8 cellular contexts compared by ENCODE assay signal in genomic region chr2:215435261-215435808, GRCh38. TPM values are rescaled to one million over a fixed set of nuclear protein-coding genes. Genes with fewer than 3 reads are reported as not detected.
DNase-seq lines count a peak whose midpoint lies in the region; ATAC-seq lines count a peak whose summit lies in the region.

No MANE protein-coding gene starts in this region.

- H3K4me1 ChIP-seq in SJSA1 (replicated peaks) (peaks cover 55% of the 10 kb centered on the region), esophagus (ENCODE audit: control insufficient read depth in 2 of 2, insufficient read depth in 2 of 2, low read length in 1 of 2) (peaks cover 0 to 6% of the 10 kb centered on the region in 2 donors)

- H3K27ac Mint-ChIP-seq in naive thymus-derived CD8-positive, alpha-beta T cell, result no peak overlapping the region

- peaks cover 0 to 3% (median 3%) of the 10 kb centered on the region in 3 donors for H3K36me3 Mint-ChIP-seq in naive thymus-derived CD8-positive, alpha-beta T cell

- no peaks in the 10 kb centered on the region for H3K9me3 Mint-ChIP-seq in naive thymus-derived CD8-positive, alpha-beta T cell

- peak; percentile 12 to 26 for ATAC-seq in activated CD4-positive, CD25-positive, alpha-beta regulatory T cell treated with anti-CD3 and anti-CD28 coated beads, Interleukin-2, amount 50 U/mL, for 24 hours
- ATAC-seq in HG02870 (IDR thresholded peaks at IDR 0.05; ENCODE audit: unreplicated experiment) (peak; percentile 33), GM18517 (IDR thresholded peaks at IDR 0.05; ENCODE audit: unreplicated experiment) (no peak)
- ATAC-seq in naive thymus-derived CD8-positive, alpha-beta T cell, result peak; percentile 28 to 35

- no peak for DNase-seq in activated CD4-positive, CD25-positive, alpha-beta regulatory T cell (lab: John Stamatoyannopoulos, UW)
- DNase-seq in SJSA1 (ENCODE audit: low read depth in 1 of 2, low spot score in 2 of 2) (peak in 1 of 2 experiments; percentile 57), NCI-H1092 treated with DMSO at 0.1 percent for 48 hours (lab: John Stamatoyannopoulos, UW) (no peak)
- peak in 2 of 10 donors; percentile 13 to 19 for DNase-seq in naive thymus-derived CD8-positive, alpha-beta T cell

- no peaks in the 10 kb centered on the region for H3K27me3 ChIP-seq in SJSA1 (replicated peaks)
- H3K27me3 ChIP-seq in esophagus (ENCODE audit: control insufficient read depth in 1 of 2, insufficient read depth in 2 of 2, low read length in 2 of 2), result no peaks in the 10 kb centered on the region

- H3K4me1 Mint-ChIP-seq in naive thymus-derived CD8-positive, alpha-beta T cell, result peaks cover 13 to 22% (median 20%) of the 10 kb centered on the region in 4 donors

- no peaks in the 10 kb centered on the region for H3K9me3 ChIP-seq in SJSA1 (replicated peaks)
- no peaks in the 10 kb centered on the region for H3K9me3 ChIP-seq in esophagus (ENCODE audit: control insufficient read depth in 2 of 2, insufficient read depth in 1 of 2, low read depth in 1 of 2, low read length in 1 of 2)

- H3K27ac ChIP-seq in SJSA1 (peak overlapping the region; percentile 90), esophagus (ENCODE audit: low read depth in 2 of 2, low read length in 1 of 2) (peak overlapping the region; percentile 54 to 87)

- H3K4me3 ChIP-seq in SJSA1, result peak overlapping the region; percentile 74
- H3K4me3 ChIP-seq in esophagus (ENCODE audit: low read depth in 1 of 2, low read length in 2 of 2), result peak overlapping the region; percentile 47 to 51

- peaks cover 39 to 92% (median 73%) of the 10 kb centered on the region in 5 donors for H3K27me3 Mint-ChIP-seq in naive thymus-derived CD8-positive, alpha-beta T cell

- WGBS in esophagus, 2 donors, result 3 to 4% methylated on average over 26 of the region's 26 CpGs

- H3K36me3 ChIP-seq in SJSA1 (peaks cover 50% of the 10 kb centered on the region), esophagus (ENCODE audit: control insufficient read depth in 2 of 2, insufficient read depth in 2 of 2, low read length in 1 of 2) (no peaks in the 10 kb centered on the region)

- POLR2A ChIA-PET in naive thymus-derived CD8-positive, alpha-beta T cell (lab: Charles Lee), result no interaction called here

- peak overlapping the region; percentile 39 to 84 (median 75) for H3K4me3 Mint-ChIP-seq in naive thymus-derived CD8-positive, alpha-beta T cell

RNA-seq across cellular contexts. Expression of gene FN1, which starts 0.5 kb away (rescaled TPM):
- 498 and 887 TPM in 2 replicates for total RNA-seq in SJSA1 (2014; rRNA removed; shearing (Covaris generic))
- polyA plus RNA-seq in esophagus, result 100 to 1,000 TPM in 1 of 2 donors, 10 to 100 TPM in 1; 48.8 to 154 TPM
- under 1 TPM in 1 of 2 experiments, not detected in 1; 0.05 TPM for total RNA-seq in naive thymus-derived CD8-positive, alpha-beta T cell
- 1 to 10 TPM in 1 of 3 donors, under 1 TPM in 2; 0.42 to 1.3 (median 0.83) TPM for polyA plus RNA-seq in naive thymus-derived CD8-positive, alpha-beta T cell

Comparison
In these comparisons a context has a peak if more than half of its experiments do, and no peak if none do; other contexts are left out.
1. RNA of gene FN1, which starts 0.5 kb away (total RNA-seq): 498 to 887 TPM in SJSA1; 0.05 TPM in naive thymus-derived CD8-positive, alpha-beta T cell; every median in the first group is over 100 times any median in the second.